ENCODE assay signal across 22 cellular contexts in genomic region chrX:85964744-85965143, GRCh38.
A peak's percentile ranks its signal among the peaks of the same experiment; 100 is the strongest.
DNase-seq lines count a peak whose midpoint lies in the region; ATAC-seq and TF ChIP-seq lines count a peak whose summit lies in the region.
"Had no signal": no experiment of that assay in that cellular context is flagged by ENCODE, and none has a peak within 500 bp of the region (broad histone marks: within the 10 kb centered on the region; RNA-seq: fewer than 3 reads in every experiment).

No MANE protein-coding gene starts in this region.

- peak; percentile 52 for ATAC-seq in left lobe of liver
- ATAC-seq: A549 had no signal

- DNase-seq in GM23248: peak; percentile 2
- peak; percentile 1 for DNase-seq in astrocyte of the cerebellum (ENCODE audit: low read depth)
- DNase-seq in fibroblast of mammary gland (ENCODE audit: low read depth): peak; percentile 34
- no peak for DNase-seq in left lobe of liver (ENCODE audit: low spot score)
- DNase-seq in effector CD4-positive, alpha-beta T cell: no peak
- no peak for DNase-seq in inferior parietal cortex (ENCODE audit: extremely low spot score)
- no peak for DNase-seq in stimulated activated CD4-positive, alpha-beta T cell treated with anti-CD3 and anti-CD28 coated beads, Interleukin-12 subunit alpha, Interleukin-12 subunit beta, amount 100 ng/mL, for 4 hours
- DNase-seq: CD4-positive, CD25-positive, alpha-beta regulatory T cell; COR-L47; DMS79; KG1; MV-4-11; NCI-H1105 treated with DMSO at 0.1 percent for 48 hours; NCI-H2029 treated with DMSO at 0.1 percent for 48 hours; NCI-H2171; NCI-H345; NCI-H524 treated with DMSO at 0.1 percent for 48 hours; NCI-H82; OCI-M1; SJCRH30 had no signal

- H3K4me3 ChIP-seq in GM23248 (no peak overlapping the region), astrocyte of the cerebellum (ENCODE audit: low read depth, low read length) (no peak overlapping the region), fibroblast of mammary gland (ENCODE audit: control insufficient read depth, low read depth, low read length) (no peak overlapping the region)
- H3K4me3 ChIP-seq: A549, HAP-1, SJCRH30 had no signal

- H3K79me2 ChIP-seq in GM23248 (ENCODE audit: insufficient read depth): no peaks in the 10 kb centered on the region

- H3K4me2 ChIP-seq in GM23248 (ENCODE audit: unreplicated experiment): no peak overlapping the region

- H4K20me1 ChIP-seq in GM23248 (ENCODE audit: insufficient read depth): no peaks in the 10 kb centered on the region

- H2AFZ ChIP-seq in GM23248: no peak overlapping the region

- no peaks in the 10 kb centered on the region for H3K36me3 ChIP-seq in GM23248 (ENCODE audit: low read depth)
- H3K36me3 ChIP-seq: HAP-1, SJCRH30 had no signal

- H3K4me1 ChIP-seq in GM23248 (ENCODE audit: insufficient read depth): no peaks in the 10 kb centered on the region
- H3K4me1 ChIP-seq: HAP-1, SJCRH30 had no signal

- H3K9me3 ChIP-seq in GM23248 (ENCODE audit: low read depth): no peaks in the 10 kb centered on the region
- H3K9me3 ChIP-seq: A549, HAP-1, SJCRH30 had no signal

- in situ Hi-C loops in GM23248 (cut with MboI): no loop called here
- in situ Hi-C loops in astrocyte of the cerebellum (cut with HindIII; ENCODE audit: low sequenced_read_pairs): no loop called here

- H3F3A ChIP-seq in GM23248 (ENCODE audit: insufficient read depth): peaks cover 11% of the 10 kb centered on the region; the same call in 1 of the 2 replicates

- no peak overlapping the region for H3K27ac ChIP-seq in GM23248
- H3K27ac ChIP-seq: A549, SJCRH30 had no signal

- no peak overlapping the region for H3K9ac ChIP-seq in GM23248

- no peaks in the 10 kb centered on the region for H3K27me3 ChIP-seq in GM23248 (replicated peaks; ENCODE audit: insufficient read depth)
- H3K27me3 ChIP-seq: SJCRH30 had no signal

- H3K9me2 ChIP-seq in GM23248 (ENCODE audit: insufficient read depth): no peaks in the 10 kb centered on the region

- WGBS in GM23248 (ENCODE audit: low coverage in 1 of 2, low lambda C conversion rate in 2 of 2, missing lambda C conversion rate in 2 of 2), 2 experiments: 98 to 100% methylated on average over 2 of the region's 2 CpGs

- TF ChIP-seq CTCF in astrocyte of the cerebellum (IDR thresholded peaks at IDR 0.05; ENCODE audit: low read depth, low read length, missing control alignments): no peak
- TF ChIP-seq CTCF in fibroblast of mammary gland (conservative IDR thresholded peaks at IDR 0.05; ENCODE audit: control insufficient read depth, insufficient read depth, low read depth, low read length): no peak

Comparison
In these comparisons a context has a peak if more than half of its experiments do, and no peak if none do; other contexts are left out.
1. DNase-seq: peak in GM23248 (single experiment), astrocyte of the cerebellum (single experiment) and fibroblast of mammary gland (single experiment); none in left lobe of liver (single experiment), effector CD4-positive, alpha-beta T cell (single experiment), inferior parietal cortex (single experiment) and stimulated activated CD4-positive, alpha-beta T cell treated with anti-CD3 and anti-CD28 coated beads, Interleukin-12 subunit alpha, Interleukin-12 subunit beta, amount 100 ng/mL, for 4 hours (single experiment).